ENCODE assay signal across 13 cellular contexts in genomic region chr1:11944358-11944981, GRCh38. TPM values are rescaled to one million over a fixed set of nuclear protein-coding genes. Genes with fewer than 3 reads are reported as not detected.
A peak's percentile ranks its signal among the peaks of the same experiment; 100 is the strongest.
DNase-seq lines count a peak whose midpoint lies in the region; ATAC-seq, FAIRE-seq and TF ChIP-seq lines count a peak whose summit lies in the region.
"Had no signal": no experiment of that assay in that cellular context is flagged by ENCODE, and none has a peak within 500 bp of the region (broad histone marks: within the 10 kb centered on the region; RNA-seq: fewer than 3 reads in every experiment).

No MANE protein-coding gene starts in this region.

- H3K27ac Mint-ChIP-seq in naive thymus-derived CD8-positive, alpha-beta T cell: no peak overlapping the region
- H3K27ac Mint-ChIP-seq: dendritic cell treated with granulocyte-macrophage colony-stimulating factor and Interleukin-4, amounts not matched to agents 40 ng/mL and 50 ng/mL, for 4 days had no signal

- POLR2A ChIA-PET in HepG2 (lab: Yijun Ruan, JAX): interaction anchor here (1.2 to 1.9 kb wide), 3 partner anchors 10 to 36 kb away, joined by 5 read pairs; partner anchors contain the start of gene PLOD1
- POLR2A ChIA-PET in naive thymus-derived CD8-positive, alpha-beta T cell (lab: Charles Lee): no interaction called here

- DNase-seq in HepG2 (ENCODE audit: low spot score): no peak
- DNase-seq in right lobe of liver: no peak
- DNase-seq in NCI-H526 treated with DMSO at 0.1 percent for 48 hours (lab: John Stamatoyannopoulos, UW): peak; percentile 4
- DNase-seq in anterior cingulate cortex (lab: John Stamatoyannopoulos, UW): no peak
- no peak for DNase-seq in G401 (ENCODE audit: low spot score)
- DNase-seq in naive thymus-derived CD8-positive, alpha-beta T cell: no peak
- DNase-seq: activated CD4-positive, alpha-beta T cell treated with anti-CD3 and anti-CD28 coated beads for 4 hours; GF-D8; GOT3 had no signal

- CTCF ChIA-PET in HepG2 (lab: Yijun Ruan, JAX; ENCODE audit: low intra/inter-chr PET ratio, low total read pairs): no interaction called here

- no peak overlapping the region for H3K4me3 ChIP-seq in HepG2 (replicated peaks in 1 of 3; ENCODE audit: insufficient read depth in 1 of 3, low read depth in 2 of 3, low read length in 3 of 3)
- H3K4me3 ChIP-seq in right lobe of liver: no peak overlapping the region
- no peak overlapping the region for H3K4me3 ChIP-seq in iPS-20b (ENCODE audit: low read length)
- H3K4me3 ChIP-seq: SJSA1 had no signal

- WGBS in HepG2 (ENCODE audit: low lambda C conversion rate): 89% methylated on average over 12 of the region's 12 CpGs
- 75% methylated on average over 3 of the region's 12 CpGs for WGBS in right lobe of liver (ENCODE audit: insufficient coverage, low coverage, low lambda C conversion rate, missing lambda C conversion rate)

- TF ChIP-seq POLR2A in HepG2 (IDR thresholded peaks at IDR 0.05; ENCODE audit: insufficient read depth in 1 of 2, low read depth in 2 of 2, low read length in 2 of 2) (no peak), right lobe of liver (IDR thresholded peaks at IDR 0.05) (no peak)

- H3K36me3 ChIP-seq in HepG2 (replicated peaks in 1 of 2; ENCODE audit: control insufficient read depth in 1 of 2, insufficient read depth in 2 of 2, low read length in 2 of 2): peaks cover 2 to 27% of the 10 kb centered on the region in 2 experiments; a peak in 4 of 5 replicates
- peaks cover 0 to 5% (median 2%) of the 10 kb centered on the region in 4 donors for H3K36me3 ChIP-seq in right lobe of liver
- H3K36me3 ChIP-seq in iPS-20b (ENCODE audit: insufficient read depth, low read depth, low read length): peaks cover 6% of the 10 kb centered on the region

- TF ChIP-seq EP300 in HepG2 (IDR thresholded peaks at IDR 0.05; ENCODE audit: low read depth in 2 of 2, low read length in 2 of 2) (no peak), HepG2 (CRISPR knock-in tag; IDR thresholded peaks at IDR 0.05; ENCODE audit: borderline replicate concordance) (no peak)

- no peak overlapping the region for H2AFZ ChIP-seq in HepG2 (ENCODE audit: low read length)

- in situ Hi-C loops in HepG2 (cut with HindIII; ENCODE audit: extremely low pct_ligation_motif_present, low pct_unique_long_range_greater_than_20kb): no loop called here
- in situ Hi-C loops in G401 (cut with HindIII; ENCODE audit: low sequenced_read_pairs): no loop called here

- no peaks in the 10 kb centered on the region for H3K36me3 Mint-ChIP-seq in naive thymus-derived CD8-positive, alpha-beta T cell

- H3K9me3 Mint-ChIP-seq in naive thymus-derived CD8-positive, alpha-beta T cell: no peaks in the 10 kb centered on the region

- H3K4me1 ChIP-seq in HepG2 (ENCODE audit: insufficient read depth, low read length) (peaks cover 16% of the 10 kb centered on the region), right lobe of liver (peaks cover 0 to 15% (median 3%) of the 10 kb centered on the region in 4 donors), iPS-20b (ENCODE audit: insufficient read depth, low read length) (peaks cover 7% of the 10 kb centered on the region; the same call in 1 of the 2 replicates)

- intact Hi-C loops in HepG2 (cut with micrococcal nuclease; ENCODE audit: unreplicated experiment): no loop called here
- intact Hi-C loops in right lobe of liver (cut with DNase I): no loop called here

- no peak overlapping the region for H3K4me3 Mint-ChIP-seq in naive thymus-derived CD8-positive, alpha-beta T cell
- H3K4me3 Mint-ChIP-seq: dendritic cell treated with granulocyte-macrophage colony-stimulating factor and Interleukin-4, amounts not matched to agents 40 ng/mL and 50 ng/mL, for 4 days had no signal

- H3K4me2 ChIP-seq in HepG2 (ENCODE audit: low read depth, low read length): no peak overlapping the region

- H3K27ac ChIP-seq in HepG2 (ENCODE audit: extremely low read length, insufficient read depth, low read length) (no peak overlapping the region), right lobe of liver (no peak overlapping the region), iPS-20b (ENCODE audit: low read length) (peak overlapping the region; percentile 13)
- H3K27ac ChIP-seq: SJSA1 had no signal

- H3K27me3 ChIP-seq in HepG2 (ENCODE audit: control insufficient read depth in 1 of 2, insufficient read depth in 2 of 2, low read length in 2 of 2) (no peaks in the 10 kb centered on the region), right lobe of liver (no peaks in the 10 kb centered on the region), iPS-20b (ENCODE audit: insufficient read depth, low read length) (no peaks in the 10 kb centered on the region)
- H3K27me3 ChIP-seq: SJSA1 had no signal

- no peaks in the 10 kb centered on the region for H3K79me2 ChIP-seq in HepG2 (ENCODE audit: insufficient read depth, low read length)

- no peaks in the 10 kb centered on the region for H3K27me3 Mint-ChIP-seq in naive thymus-derived CD8-positive, alpha-beta T cell
- H3K27me3 Mint-ChIP-seq: dendritic cell treated with granulocyte-macrophage colony-stimulating factor and Interleukin-4, amounts not matched to agents 40 ng/mL and 50 ng/mL, for 4 days had no signal

- no peaks in the 10 kb centered on the region for H4K20me1 ChIP-seq in HepG2 (ENCODE audit: insufficient read depth, low read length)

- H3K9ac ChIP-seq in HepG2 (ENCODE audit: insufficient read depth, low read depth, low read length): no peak overlapping the region
- peak overlapping the region; percentile 32; the same call in 1 of the 2 replicates for H3K9ac ChIP-seq in iPS-20b (ENCODE audit: low read depth, low read length)

- H3K4me1 Mint-ChIP-seq in naive thymus-derived CD8-positive, alpha-beta T cell: no peaks in the 10 kb centered on the region

- no peak for FAIRE-seq in HepG2 (lab: Jason Lieb, UNC)

- H3K9me3 ChIP-seq in HepG2 (ENCODE audit: low read length) (no peaks in the 10 kb centered on the region), right lobe of liver (no peaks in the 10 kb centered on the region), iPS-20b (ENCODE audit: insufficient read depth, low read depth, low read length) (no peaks in the 10 kb centered on the region)
- H3K9me3 ChIP-seq: SJSA1 had no signal

- no TSS peak for BruUV-seq in HepG2 (replicated peaks; lab: Mats Ljungman, UMichigan)

- ATAC-seq in HepG2 (no peak), right lobe of liver (no peak), HG02623 (IDR thresholded peaks at IDR 0.05; ENCODE audit: unreplicated experiment) (no peak)
- no peak for ATAC-seq in naive thymus-derived CD8-positive, alpha-beta T cell

- no peak for TF ChIP-seq RAD21 in HepG2 (CRISPR knock-in tag; IDR thresholded peaks at IDR 0.05)

- no peak for TF ChIP-seq CTCF in HepG2 (CRISPR knock-in tag; IDR thresholded peaks at IDR 0.05)
- no peak for TF ChIP-seq CTCF in right lobe of liver (IDR thresholded peaks at IDR 0.05)

RNA-seq across cellular contexts. Expression of gene PLOD1, which starts 10.0 kb away (rescaled TPM):
- total RNA-seq in HepG2 (2016; rRNA removed; fragmentation: Illumina TruSeq; extraction: Trizol): 31.0 and 70.1 TPM in 2 replicates
- 8.1 and 9.3 TPM in 2 replicates for total RNA-seq in HepG2 (2016; cell fraction: cytosol; rRNA removed; fragmentation: Illumina TruSeq; extraction: Trizol; ENCODE audit: low read depth)
- 23.8 and 71.6 TPM in 2 replicates for total RNA-seq in HepG2 (2016; cell fraction: insoluble cytoplasmic fraction; rRNA removed; fragmentation: Illumina TruSeq; extraction: Trizol)
- total RNA-seq in HepG2 (2016; cell fraction: membrane; rRNA removed; fragmentation: Illumina TruSeq; extraction: Trizol): 22.0 and 25.0 TPM in 2 replicates
- total RNA-seq in HepG2 (2016; cell fraction: nucleus; rRNA removed; fragmentation: Illumina TruSeq; extraction: Trizol): 69.1 and 83.4 TPM in 2 replicates
- polyA plus RNA-seq in HepG2 (2011; rRNA removed): 318 and 361 TPM in 2 replicates
- 268 and 334 TPM in 2 replicates for polyA plus RNA-seq in HepG2 (2011; cell fraction: cytosol; rRNA removed)
- polyA plus RNA-seq in HepG2 (2011; cell fraction: nucleus; rRNA removed): 289 and 340 TPM in 2 replicates
- polyA plus RNA-seq in HepG2 (2012): 213 and 215 TPM in 2 replicates
- polyA plus RNA-seq in HepG2 (2016; cell fraction: cytosol; fragmentation: Illumina TruSeq; extraction: Trizol; ENCODE audit: low read depth): 10.1 and 11.2 TPM in 2 replicates
- 27.4 and 35.7 TPM in 2 replicates for polyA plus RNA-seq in HepG2 (2016; cell fraction: insoluble cytoplasmic fraction; fragmentation: Illumina TruSeq; extraction: Trizol; ENCODE audit: low read depth)
- polyA plus RNA-seq in HepG2 (2016; cell fraction: membrane; fragmentation: Illumina TruSeq; extraction: Trizol; ENCODE audit: low read depth): 15.6 and 19.4 TPM in 2 replicates
- 135 and 151 TPM in 2 replicates for polyA plus RNA-seq in HepG2 (2016; cell fraction: nucleus; fragmentation: Illumina TruSeq; extraction: Trizol; ENCODE audit: insufficient read depth, low read depth)
- polyA minus RNA-seq in HepG2 (2011; rRNA and poly(A)+ RNA removed; ENCODE audit: low replicate concordance): 131 and 463 TPM in 2 replicates
- polyA minus RNA-seq in HepG2 (2011; cell fraction: cytosol; rRNA and poly(A)+ RNA removed): 175 and 181 TPM in 2 replicates
- polyA minus RNA-seq in HepG2 (2011; cell fraction: nucleus; rRNA and poly(A)+ RNA removed): 85.1 and 85.4 TPM in 2 replicates
- 100 to 1,000 TPM in 2 of 6 experiments, 10 to 100 TPM in 4; 70.2 to 119 (median 93.8) TPM for total RNA-seq in right lobe of liver
- total RNA-seq in G401 (2014; rRNA removed; shearing (Covaris generic)): 103 and 104 TPM in 2 replicates
- 1 to 10 TPM; 4.5 to 5.0 TPM for total RNA-seq in naive thymus-derived CD8-positive, alpha-beta T cell
- polyA plus RNA-seq in naive thymus-derived CD8-positive, alpha-beta T cell: 1 to 10 TPM; 5.0 to 7.9 (median 5.7) TPM

RNA-seq across cellular contexts. Expression of gene KIAA2013, which starts 18.2 kb away (rescaled TPM):
- total RNA-seq in HepG2 (2016; rRNA removed; fragmentation: Illumina TruSeq; extraction: Trizol): 47.7 and 76.0 TPM in 2 replicates
- 39.0 and 40.3 TPM in 2 replicates for total RNA-seq in HepG2 (2016; cell fraction: cytosol; rRNA removed; fragmentation: Illumina TruSeq; extraction: Trizol; ENCODE audit: low read depth)
- 45.3 and 75.8 TPM in 2 replicates for total RNA-seq in HepG2 (2016; cell fraction: insoluble cytoplasmic fraction; rRNA removed; fragmentation: Illumina TruSeq; extraction: Trizol)
- 84.9 and 91.5 TPM in 2 replicates for total RNA-seq in HepG2 (2016; cell fraction: membrane; rRNA removed; fragmentation: Illumina TruSeq; extraction: Trizol)
- total RNA-seq in HepG2 (2016; cell fraction: nucleus; rRNA removed; fragmentation: Illumina TruSeq; extraction: Trizol): 48.8 and 56.1 TPM in 2 replicates
- polyA plus RNA-seq in HepG2 (2011; rRNA removed): 141 and 163 TPM in 2 replicates
- polyA plus RNA-seq in HepG2 (2011; cell fraction: cytosol; rRNA removed): 151 and 283 TPM in 2 replicates
- 137 and 147 TPM in 2 replicates for polyA plus RNA-seq in HepG2 (2011; cell fraction: nucleus; rRNA removed)
- 61.9 and 67.1 TPM in 2 replicates for polyA plus RNA-seq in HepG2 (2012)
- 45.1 and 45.9 TPM in 2 replicates for polyA plus RNA-seq in HepG2 (2016; cell fraction: cytosol; fragmentation: Illumina TruSeq; extraction: Trizol; ENCODE audit: low read depth)
- 53.5 and 55.6 TPM in 2 replicates for polyA plus RNA-seq in HepG2 (2016; cell fraction: insoluble cytoplasmic fraction; fragmentation: Illumina TruSeq; extraction: Trizol; ENCODE audit: low read depth)
- polyA plus RNA-seq in HepG2 (2016; cell fraction: membrane; fragmentation: Illumina TruSeq; extraction: Trizol; ENCODE audit: low read depth): 73.8 and 79.8 TPM in 2 replicates
- 92.2 and 94.4 TPM in 2 replicates for polyA plus RNA-seq in HepG2 (2016; cell fraction: nucleus; fragmentation: Illumina TruSeq; extraction: Trizol; ENCODE audit: insufficient read depth, low read depth)
- polyA minus RNA-seq in HepG2 (2011; rRNA and poly(A)+ RNA removed; ENCODE audit: low replicate concordance): 68.1 and 270 TPM in 2 replicates
- polyA minus RNA-seq in HepG2 (2011; cell fraction: cytosol; rRNA and poly(A)+ RNA removed): 85.2 and 94.3 TPM in 2 replicates
- 25.0 and 28.0 TPM in 2 replicates for polyA minus RNA-seq in HepG2 (2011; cell fraction: nucleus; rRNA and poly(A)+ RNA removed)
- 10 to 100 TPM; 33.5 to 75.1 (median 43.0) TPM for total RNA-seq in right lobe of liver
- 52.6 and 53.7 TPM in 2 replicates for total RNA-seq in G401 (2014; rRNA removed; shearing (Covaris generic))
- 10 to 100 TPM; 26.8 to 27.9 TPM for total RNA-seq in naive thymus-derived CD8-positive, alpha-beta T cell
- 10 to 100 TPM; 19.6 to 51.6 (median 38.0) TPM for polyA plus RNA-seq in naive thymus-derived CD8-positive, alpha-beta T cell

RNA-seq across cellular contexts. Expression of gene MFN2, which starts 35.8 kb away (rescaled TPM):
- total RNA-seq in HepG2 (2016; rRNA removed; fragmentation: Illumina TruSeq; extraction: Trizol) (60.9 and 76.3 TPM in 2 replicates), right lobe of liver (10 to 100 TPM; 46.2 to 64.0 (median 61.7) TPM)
- total RNA-seq in HepG2 (2016; cell fraction: cytosol; rRNA removed; fragmentation: Illumina TruSeq; extraction: Trizol; ENCODE audit: low read depth): 7.7 and 8.0 TPM in 2 replicates
- total RNA-seq in HepG2 (2016; cell fraction: insoluble cytoplasmic fraction; rRNA removed; fragmentation: Illumina TruSeq; extraction: Trizol): 61.5 and 70.2 TPM in 2 replicates
- total RNA-seq in HepG2 (2016; cell fraction: membrane; rRNA removed; fragmentation: Illumina TruSeq; extraction: Trizol): 31.8 and 32.8 TPM in 2 replicates
- total RNA-seq in HepG2 (2016; cell fraction: nucleus; rRNA removed; fragmentation: Illumina TruSeq; extraction: Trizol): 38.7 and 39.7 TPM in 2 replicates
- 38.7 and 41.0 TPM in 2 replicates for polyA plus RNA-seq in HepG2 (2011; rRNA removed)
- polyA plus RNA-seq in HepG2 (2011; cell fraction: cytosol; rRNA removed): 31.7 and 32.9 TPM in 2 replicates
- polyA plus RNA-seq in HepG2 (2011; cell fraction: nucleus; rRNA removed): 49.1 and 52.9 TPM in 2 replicates
- 42.4 and 55.4 TPM in 2 replicates for polyA plus RNA-seq in HepG2 (2012)
- 4.0 and 4.2 TPM in 2 replicates for polyA plus RNA-seq in HepG2 (2016; cell fraction: cytosol; fragmentation: Illumina TruSeq; extraction: Trizol; ENCODE audit: low read depth)
- 52.2 and 60.5 TPM in 2 replicates for polyA plus RNA-seq in HepG2 (2016; cell fraction: insoluble cytoplasmic fraction; fragmentation: Illumina TruSeq; extraction: Trizol; ENCODE audit: low read depth)
- polyA plus RNA-seq in HepG2 (2016; cell fraction: membrane; fragmentation: Illumina TruSeq; extraction: Trizol; ENCODE audit: low read depth): 14.0 and 14.3 TPM in 2 replicates
- 45.1 and 48.2 TPM in 2 replicates for polyA plus RNA-seq in HepG2 (2016; cell fraction: nucleus; fragmentation: Illumina TruSeq; extraction: Trizol; ENCODE audit: insufficient read depth, low read depth)
- polyA minus RNA-seq in HepG2 (2011; rRNA and poly(A)+ RNA removed; ENCODE audit: low replicate concordance): 83.9 and 88.4 TPM in 2 replicates
- 26.6 and 33.4 TPM in 2 replicates for polyA minus RNA-seq in HepG2 (2011; cell fraction: cytosol; rRNA and poly(A)+ RNA removed)
- polyA minus RNA-seq in HepG2 (2011; cell fraction: nucleus; rRNA and poly(A)+ RNA removed): 22.5 and 40.8 TPM in 2 replicates
- total RNA-seq in G401 (2014; rRNA removed; shearing (Covaris generic)): 23.4 and 37.0 TPM in 2 replicates
- 10 to 100 TPM; 47.1 to 49.9 TPM for total RNA-seq in naive thymus-derived CD8-positive, alpha-beta T cell
- 10 to 100 TPM; 29.1 to 38.0 (median 29.5) TPM for polyA plus RNA-seq in naive thymus-derived CD8-positive, alpha-beta T cell
